18 cellular contexts compared by ENCODE assay signal in genomic region chr1:29084196-29084521, GRCh38. TPM values are rescaled to one million over a fixed set of nuclear protein-coding genes. Genes with fewer than 3 reads are reported as not detected.
"Had no signal": no experiment of that assay in that cellular context is flagged by ENCODE, and none has a peak within 500 bp of the region (broad histone marks: within the 10 kb centered on the region; RNA-seq: fewer than 3 reads in every experiment).

No MANE protein-coding gene starts in this region.

- H3K36me3 ChIP-seq: colonic mucosa, suprapubic skin had no signal

- H3K4me3 ChIP-seq: colonic mucosa, suprapubic skin had no signal

- H3K4me1 ChIP-seq: colonic mucosa, suprapubic skin had no signal

- DNase-seq: activated CD4-positive, alpha-beta memory T cell treated with anti-CD3 and anti-CD28 coated beads for 36 hours; activated CD4-positive, alpha-beta T cell treated with anti-CD3 and anti-CD28 coated beads for 36 hours; activated naive CD4-positive, alpha-beta T cell treated with anti-CD3 and anti-CD28 coated beads, Interleukin-2, amount 10 ng/mL, durations not matched to agents 7 days and 5 days; amniotic stem cell; caudate nucleus; colonic mucosa; mammary epithelial cell; naive thymus-derived CD8-positive, alpha-beta T cell; posterior cingulate gyrus; stimulated activated CD4-positive, alpha-beta T cell treated with anti-CD3 and anti-CD28 coated beads, Interleukin-15, amount 100 ng/mL, for 24 hours; stimulated activated CD4-positive, alpha-beta T cell treated with anti-CD3 and anti-CD28 coated beads, Interleukin-4, amount 100 ng/mL, for 1 hour; stimulated activated naive CD4-positive, alpha-beta T cell; T-helper 2 cell had no signal

- H3K4me3 Mint-ChIP-seq: activated CD4-positive, alpha-beta memory T cell treated with anti-CD3 and anti-CD28 coated beads for 36 hours; activated CD4-positive, alpha-beta T cell treated with anti-CD3 and anti-CD28 coated beads for 36 hours; activated naive CD4-positive, alpha-beta T cell treated with anti-CD3 and anti-CD28 coated beads, Interleukin-2, amount 10 ng/mL, durations not matched to agents 7 days and 5 days; activated T-helper 1 cell treated with anti-CD3 and anti-CD28 coated beads, Interleukin-12 subunit alpha, Interleukin-12 subunit beta, Interleukin-2, Interleukin-4 antibody, amounts not matched to agents 30 ng/mL and 10 ng/mL and 1 ng/mL, durations not matched to agents 14 hours and 24 hours and 36 hours; naive thymus-derived CD8-positive, alpha-beta T cell; type B pancreatic cell had no signal

- H3K27ac Mint-ChIP-seq: activated CD4-positive, alpha-beta memory T cell treated with anti-CD3 and anti-CD28 coated beads for 36 hours; activated CD4-positive, alpha-beta T cell treated with anti-CD3 and anti-CD28 coated beads for 36 hours; activated naive CD4-positive, alpha-beta T cell treated with anti-CD3 and anti-CD28 coated beads, Interleukin-2, amount 10 ng/mL, durations not matched to agents 7 days and 5 days; activated T-helper 1 cell treated with anti-CD3 and anti-CD28 coated beads, Interleukin-12 subunit alpha, Interleukin-12 subunit beta, Interleukin-2, Interleukin-4 antibody, amounts not matched to agents 30 ng/mL and 10 ng/mL and 1 ng/mL, durations not matched to agents 14 hours and 24 hours and 36 hours; type B pancreatic cell had no signal

- H3K27ac ChIP-seq: colonic mucosa, neutrophil, suprapubic skin had no signal

- H3K9me3 ChIP-seq: colonic mucosa, neutrophil, suprapubic skin had no signal

- H3K9me3 Mint-ChIP-seq: activated CD4-positive, alpha-beta memory T cell treated with anti-CD3 and anti-CD28 coated beads for 36 hours; activated naive CD4-positive, alpha-beta T cell treated with anti-CD3 and anti-CD28 coated beads, Interleukin-2, amount 10 ng/mL, durations not matched to agents 7 days and 5 days; activated T-helper 1 cell treated with anti-CD3 and anti-CD28 coated beads, Interleukin-12 subunit alpha, Interleukin-12 subunit beta, Interleukin-2, Interleukin-4 antibody, amounts not matched to agents 30 ng/mL and 10 ng/mL and 1 ng/mL, durations not matched to agents 14 hours and 24 hours and 36 hours; naive thymus-derived CD8-positive, alpha-beta T cell; type B pancreatic cell had no signal

- H3K27me3 Mint-ChIP-seq: activated CD4-positive, alpha-beta memory T cell treated with anti-CD3 and anti-CD28 coated beads for 36 hours; activated CD4-positive, alpha-beta T cell treated with anti-CD3 and anti-CD28 coated beads for 36 hours; activated naive CD4-positive, alpha-beta T cell treated with anti-CD3 and anti-CD28 coated beads, Interleukin-2, amount 10 ng/mL, durations not matched to agents 7 days and 5 days; naive thymus-derived CD8-positive, alpha-beta T cell; type B pancreatic cell had no signal

- H3K4me1 Mint-ChIP-seq: activated naive CD4-positive, alpha-beta T cell treated with anti-CD3 and anti-CD28 coated beads, Interleukin-2, amount 10 ng/mL, durations not matched to agents 7 days and 5 days; naive thymus-derived CD8-positive, alpha-beta T cell had no signal

- H3K27me3 ChIP-seq: colonic mucosa, neutrophil, suprapubic skin had no signal

RNA-seq across cellular contexts. Expression of gene TMEM200B, which starts 39.5 kb away (rescaled TPM):
- total RNA-seq: mononuclear cell; naive thymus-derived CD8-positive, alpha-beta T cell had no signal
